10 cellular contexts compared by ENCODE assay signal in genomic region chr11:35282226-35282882, GRCh38.
A peak's percentile ranks its signal among the peaks of the same experiment; 100 is the strongest.
DNase-seq lines count a peak whose midpoint lies in the region; ATAC-seq and TF ChIP-seq lines count a peak whose summit lies in the region.
"Had no signal": no experiment of that assay in that cellular context is flagged by ENCODE, and none has a peak within 500 bp of the region (broad histone marks: within the 10 kb centered on the region; RNA-seq: fewer than 3 reads in every experiment).

No MANE protein-coding gene starts in this region.

- H3K79me2 ChIP-seq in mammary epithelial cell (ENCODE audit: insufficient read depth, low read length), result no peaks in the 10 kb centered on the region

- intact Hi-C loops in mammary epithelial cell (cut with micrococcal nuclease), result no loop called here

- peaks cover 2% of the 10 kb centered on the region for H3K36me3 Mint-ChIP-seq in T-helper 17 cell (ENCODE audit: low read depth)

- CTCF ChIA-PET in mammary epithelial cell (lab: Charles Lee; ENCODE audit: low non-redundant PET), result no interaction called here

- H3K4me1 Mint-ChIP-seq in T-helper 17 cell, result peaks cover 6% of the 10 kb centered on the region
- H3K4me1 Mint-ChIP-seq: nephron had no signal

- no peak overlapping the region for H3K4me3 ChIP-seq in mammary epithelial cell (replicated peaks in 1 of 3; ENCODE audit: insufficient read depth in 1 of 3, low read depth in 2 of 3, low read length in 3 of 3)

- no TSS peak for BruUV-seq in mammary epithelial cell (replicated peaks; lab: Mats Ljungman, UMichigan)

- no peaks in the 10 kb centered on the region for H3K27me3 ChIP-seq in mammary epithelial cell (ENCODE audit: insufficient read depth, low read length)

- H3K36me3 ChIP-seq in mammary epithelial cell (ENCODE audit: insufficient read depth, low read length), result no peaks in the 10 kb centered on the region

- ATAC-seq in T-helper 17 cell (no peak), GM18870 (IDR thresholded peaks at IDR 0.05; ENCODE audit: unreplicated experiment) (no peak)

- no peak overlapping the region for H3K4me3 Mint-ChIP-seq in T-helper 17 cell
- H3K4me3 Mint-ChIP-seq: nephron had no signal

- no peak overlapping the region for H3K9ac ChIP-seq in mammary epithelial cell (ENCODE audit: insufficient read depth, low read length)

- H3K9me3 ChIP-seq in mammary epithelial cell (replicated peaks; ENCODE audit: insufficient read depth, low read length) (no peaks in the 10 kb centered on the region), T-helper 17 cell (ENCODE audit: control insufficient read depth, low read length, poor library complexity, severe bottlenecking) (no peaks in the 10 kb centered on the region)

- H2AFZ ChIP-seq in mammary epithelial cell (ENCODE audit: low read depth, low read length), result no peak overlapping the region

- dilution Hi-C loops in mammary epithelial cell (cut with HindIII; ENCODE audit: low sequenced_read_pairs), result no loop called here

- in situ Hi-C loops in mammary epithelial cell (cut with MboI; ENCODE audit: low sequenced_read_pairs in 2 of 2), result no loop called here

- no peaks in the 10 kb centered on the region for H3K4me1 ChIP-seq in mammary epithelial cell (ENCODE audit: insufficient read depth, low read length)

- H3K27ac ChIP-seq in mammary epithelial cell (ENCODE audit: insufficient read depth, low read depth, low read length), result no peak overlapping the region

- TF ChIP-seq CTCF in mammary epithelial cell (conservative IDR thresholded peaks at IDR 0.05 in 1 of 2, IDR thresholded peaks at IDR 0.05 in 1 of 2; ENCODE audit: extremely low read depth in 1 of 2, insufficient read depth in 1 of 2, low read depth in 1 of 2, low read length in 2 of 2), result no peak

- no peak overlapping the region for H3K27ac Mint-ChIP-seq in T-helper 17 cell
- H3K27ac Mint-ChIP-seq: nephron had no signal

- H3K27me3 Mint-ChIP-seq in T-helper 17 cell, result no peaks in the 10 kb centered on the region

- DNase-seq in A172 (ENCODE audit: low spot score), result peak; percentile 77
- DNase-seq in MV-4-11 (lab: John Stamatoyannopoulos, UW), result peak; percentile 60
- DNase-seq in mammary epithelial cell, result peak; percentile 55
- peak; percentile 44 for DNase-seq in myocyte (ENCODE audit: low read depth)
- no peak for DNase-seq in medulla oblongata (ENCODE audit: extremely low spot score)
- DNase-seq in T-helper 17 cell, result no peak
- DNase-seq in NCI-H2171 (lab: John Stamatoyannopoulos, UW), result no peak
- DNase-seq: stimulated activated CD4-positive, alpha-beta T cell treated with anti-CD3 and anti-CD28 coated beads, Interleukin-2, amount 100 ng/mL, for 24 hours had no signal

- 83% methylated on average over 2 of the region's 2 CpGs for WGBS in mammary epithelial cell (ENCODE audit: low coverage, missing lambda C conversion rate)

- H4K20me1 ChIP-seq in mammary epithelial cell (ENCODE audit: insufficient read depth, low read length), result no peaks in the 10 kb centered on the region

- no peak overlapping the region for H3K4me2 ChIP-seq in mammary epithelial cell (ENCODE audit: insufficient read depth, low read depth, low read length)

Comparison
In these comparisons a context has a peak if more than half of its experiments do, and no peak if none do; other contexts are left out.
1. DNase-seq: peak in A172 (single experiment), MV-4-11 (single experiment), mammary epithelial cell (single experiment) and myocyte (single experiment); none in medulla oblongata (single experiment), T-helper 17 cell (0 of 3) and NCI-H2171 (single experiment).